Comparison of ENCODE assay signal across 1 cellular context in genomic region chr10:86960863-86961434, GRCh38.
TF ChIP-seq lines count a peak whose summit lies in the region.

No MANE protein-coding gene starts in this region.

TF ChIP-seq in H1, 55 proteins besides CTCF, POLR2A, EP300 and RAD21:
- TF ChIP-seq RFX5 (IDR thresholded peaks at IDR 0.05; ENCODE audit: borderline replicate concordance, low read depth, low read length) (no peak), KDM1A (IDR thresholded peaks at IDR 0.05; ENCODE audit: borderline replicate concordance, low read length) (no peak), KDM5A (IDR thresholded peaks at IDR 0.05; ENCODE audit: low read length) (no peak), EZH2 (IDR thresholded peaks at IDR 0.05; ENCODE audit: low read depth, low read length, severe bottlenecking) (no peak), TAF1 (IDR thresholded peaks at IDR 0.05; ENCODE audit: low read depth, low read length) (0 out of 2 replicates have a peak, but pooled peaks have one; percentile 7), CTBP2 (IDR thresholded peaks at IDR 0.05; ENCODE audit: borderline replicate concordance, insufficient read depth, insufficient read length, low read length) (no peak)
